Comparison of ENCODE assay signal across 8 cellular contexts in the genomic region with DNA sequence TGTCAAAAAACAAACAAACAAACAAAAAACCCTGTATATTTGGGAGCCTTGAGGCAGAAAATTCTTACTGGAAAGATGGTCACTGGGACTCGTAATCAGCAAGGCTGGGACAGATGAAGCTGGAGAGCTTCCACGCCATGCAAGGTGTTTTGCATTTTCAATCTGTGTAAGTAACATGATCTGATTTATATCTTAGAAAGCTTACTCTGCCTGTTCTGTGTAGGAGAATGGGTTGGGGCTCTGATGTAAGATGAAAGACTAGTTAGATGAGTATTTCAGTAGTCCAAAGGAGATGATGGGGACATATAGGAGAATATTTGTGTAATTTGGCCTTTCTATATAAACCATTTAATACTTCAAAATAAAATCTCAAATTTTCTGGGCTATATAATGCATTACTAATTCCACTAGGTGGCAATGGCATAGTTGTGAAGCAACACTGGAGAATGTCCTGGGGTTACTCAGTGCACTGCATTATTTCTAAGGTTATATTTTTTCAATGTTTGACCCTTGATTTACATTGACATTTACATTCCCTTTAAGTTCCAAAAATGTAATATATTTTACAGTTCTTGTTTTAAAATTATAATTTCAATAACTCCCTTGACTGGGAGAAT. TPM values are rescaled to one million over a fixed set of nuclear protein-coding genes. Genes with fewer than 3 reads are reported as not detected.
DNase-seq lines count a peak whose midpoint lies in the region; ATAC-seq, FAIRE-seq and TF ChIP-seq lines count a peak whose summit lies in the region.
"Had no signal": no experiment of that assay in that cellular context is flagged by ENCODE, and none has a peak within 500 bp of the region (broad histone marks: within the 10 kb centered on the region; RNA-seq: fewer than 3 reads in every experiment).

No MANE protein-coding gene starts in this region.

- no peaks in the 10 kb centered on the region for H3K4me1 Mint-ChIP-seq in activated CD4-positive, alpha-beta T cell treated with anti-CD3 and anti-CD28 coated beads for 36 hours
- H3K4me1 Mint-ChIP-seq: activated B cell treated with CpG ODN at 0.5 μM for 24 hours had no signal

- peak; percentile 53 for FAIRE-seq in TTC549 (lab: Jason Lieb, UNC)
- FAIRE-seq in HepG2 (lab: Jason Lieb, UNC) = no peak

- in situ Hi-C loops in HepG2 (cut with HindIII; ENCODE audit: extremely low pct_ligation_motif_present, low pct_unique_long_range_greater_than_20kb) = no loop called here

- H3K36me3 ChIP-seq in HepG2 (replicated peaks in 1 of 2; ENCODE audit: control insufficient read depth in 1 of 2, insufficient read depth in 2 of 2, low read length in 2 of 2) = no peaks in the 10 kb centered on the region

- H3K27me3 ChIP-seq in HepG2 (ENCODE audit: control insufficient read depth in 1 of 2, insufficient read depth in 2 of 2, low read length in 2 of 2) = no peaks in the 10 kb centered on the region

- H3K27me3 Mint-ChIP-seq in activated CD4-positive, alpha-beta T cell treated with anti-CD3 and anti-CD28 coated beads for 36 hours = peaks cover 6% of the 10 kb centered on the region
- H3K27me3 Mint-ChIP-seq: activated B cell treated with CpG ODN at 0.5 μM for 24 hours had no signal

- peak; percentile 58 for TF ChIP-seq CTCF in HepG2 (CRISPR knock-in tag; IDR thresholded peaks at IDR 0.05)

- no peaks in the 10 kb centered on the region for H4K20me1 ChIP-seq in HepG2 (ENCODE audit: insufficient read depth, low read length)

- no TSS peak for BruUV-seq in HepG2 (replicated peaks; lab: Mats Ljungman, UMichigan)

- no peak overlapping the region for H3K4me2 ChIP-seq in HepG2 (ENCODE audit: low read depth, low read length)

- peak; percentile 41; the same call in 1 of the 2 replicates for TF ChIP-seq RAD21 in HepG2 (CRISPR knock-in tag; IDR thresholded peaks at IDR 0.05)

- H3K4me1 ChIP-seq in HepG2 (ENCODE audit: insufficient read depth, low read length) = peaks cover 22% of the 10 kb centered on the region

- H3K36me3 Mint-ChIP-seq in activated CD4-positive, alpha-beta T cell treated with anti-CD3 and anti-CD28 coated beads for 36 hours (ENCODE audit: low read depth) = no peaks in the 10 kb centered on the region

- no peak for DNase-seq in HepG2 (ENCODE audit: low spot score)
- no peak for DNase-seq in activated CD4-positive, alpha-beta T cell treated with anti-CD3 and anti-CD28 coated beads for 36 hours
- DNase-seq in islet precursor cell = no peak
- DNase-seq: activated B cell treated with CpG ODN at 0.5 μM for 24 hours had no signal

- H3K4me3 ChIP-seq in HepG2 (replicated peaks in 1 of 3; ENCODE audit: insufficient read depth in 1 of 3, low read depth in 2 of 3, low read length in 3 of 3) = no peak overlapping the region

- TF ChIP-seq POLR2A in HepG2 (IDR thresholded peaks at IDR 0.05; ENCODE audit: insufficient read depth in 1 of 2, low read depth in 2 of 2, low read length in 2 of 2) = no peak

- no peak overlapping the region for H3K27ac Mint-ChIP-seq in activated CD4-positive, alpha-beta T cell treated with anti-CD3 and anti-CD28 coated beads for 36 hours
- H3K27ac Mint-ChIP-seq: activated B cell treated with CpG ODN at 0.5 μM for 24 hours had no signal

- TF ChIP-seq EP300 in HepG2 (IDR thresholded peaks at IDR 0.05; ENCODE audit: low read depth in 2 of 2, low read length in 2 of 2) (no peak), HepG2 (CRISPR knock-in tag; IDR thresholded peaks at IDR 0.05; ENCODE audit: borderline replicate concordance) (no peak)

- WGBS in HepG2 (ENCODE audit: low lambda C conversion rate) = 80% methylated on average over 2 of the region's 2 CpGs

- intact Hi-C loops in HepG2 (cut with micrococcal nuclease; ENCODE audit: unreplicated experiment) = loop anchor here (5.0 kb wide), 1 partner anchor 131 kb away; a partner anchor contains a TSS
- intact Hi-C loops in activated CD4-positive, alpha-beta T cell treated with anti-CD3 and anti-CD28 coated beads for 36 hours (cut with DNase I, micrococcal nuclease) = loop anchor here in 1 of 2 experiments (1.0 kb wide), 1 partner anchor 292 kb away; no protein-coding TSS in a partner anchor

- ATAC-seq in GM18498 (IDR thresholded peaks at IDR 0.05; ENCODE audit: unreplicated experiment) = peak; percentile 72
- ATAC-seq in HG03103 (IDR thresholded peaks at IDR 0.05; ENCODE audit: low read depth, unreplicated experiment) = peak; percentile 59
- peak; percentile 86 for ATAC-seq in HepG2
- ATAC-seq in activated CD4-positive, alpha-beta T cell treated with anti-CD3 and anti-CD28 coated beads for 36 hours = no peak
- no peak for ATAC-seq in GM18873 (IDR thresholded peaks at IDR 0.05; ENCODE audit: low FRiP score, unreplicated experiment)

- no peak overlapping the region for H3K9ac ChIP-seq in HepG2 (ENCODE audit: insufficient read depth, low read depth, low read length)

- CTCF ChIA-PET in HepG2 (lab: Yijun Ruan, JAX; ENCODE audit: low intra/inter-chr PET ratio, low total read pairs) = interaction anchor here (1.8 kb wide), 1 partner anchor 50 kb away, joined by 11 read pairs; no protein-coding TSS in a partner anchor
- CTCF ChIA-PET in activated CD4-positive, alpha-beta T cell treated with anti-CD3 and anti-CD28 coated beads for 36 hours (lab: Charles Lee) = interaction anchor here (0.6 to 1.3 kb wide), 2 partner anchors 18 to 213 kb away, joined by 3 read pairs; no protein-coding TSS in a partner anchor

- H2AFZ ChIP-seq in HepG2 (ENCODE audit: low read length) = no peak overlapping the region

- H3K79me2 ChIP-seq in HepG2 (ENCODE audit: insufficient read depth, low read length) = no peaks in the 10 kb centered on the region

- no peaks in the 10 kb centered on the region for H3K9me3 ChIP-seq in HepG2 (ENCODE audit: low read length)

- POLR2A ChIA-PET in HepG2 (lab: Yijun Ruan, JAX) = no interaction called here
- POLR2A ChIA-PET in activated CD4-positive, alpha-beta T cell treated with anti-CD3 and anti-CD28 coated beads for 36 hours (lab: Charles Lee) = no interaction called here

- H3K27ac ChIP-seq in HepG2 (ENCODE audit: extremely low read length, insufficient read depth, low read length) = no peak overlapping the region

- no peak overlapping the region for H3K4me3 Mint-ChIP-seq in activated CD4-positive, alpha-beta T cell treated with anti-CD3 and anti-CD28 coated beads for 36 hours
- H3K4me3 Mint-ChIP-seq: activated B cell treated with CpG ODN at 0.5 μM for 24 hours had no signal

- H3K9me3 Mint-ChIP-seq in activated CD4-positive, alpha-beta T cell treated with anti-CD3 and anti-CD28 coated beads for 36 hours (ENCODE audit: low read depth) = no peaks in the 10 kb centered on the region
- H3K9me3 Mint-ChIP-seq: activated B cell treated with CpG ODN at 0.5 μM for 24 hours had no signal

TF ChIP-seq in HepG2, 621 proteins besides CTCF, POLR2A, EP300 and RAD21 (continues in another document):
- TF ChIP-seq POGZ (CRISPR knock-in tag; IDR thresholded peaks at IDR 0.05) = no peak
- TF ChIP-seq, protein P1, sequence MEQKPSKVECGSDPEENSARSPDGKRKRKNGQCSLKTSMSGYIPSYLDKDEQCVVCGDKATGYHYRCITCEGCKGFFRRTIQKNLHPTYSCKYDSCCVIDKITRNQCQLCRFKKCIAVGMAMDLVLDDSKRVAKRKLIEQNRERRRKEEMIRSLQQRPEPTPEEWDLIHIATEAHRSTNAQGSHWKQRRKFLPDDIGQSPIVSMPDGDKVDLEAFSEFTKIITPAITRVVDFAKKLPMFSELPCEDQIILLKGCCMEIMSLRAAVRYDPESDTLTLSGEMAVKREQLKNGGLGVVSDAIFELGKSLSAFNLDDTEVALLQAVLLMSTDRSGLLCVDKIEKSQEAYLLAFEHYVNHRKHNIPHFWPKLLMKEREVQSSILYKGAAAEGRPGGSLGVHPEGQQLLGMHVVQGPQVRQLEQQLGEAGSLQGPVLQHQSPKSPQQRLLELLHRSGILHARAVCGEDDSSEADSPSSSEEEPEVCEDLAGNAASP (CRISPR knock-in tag; IDR thresholded peaks at IDR 0.05; ENCODE audit: borderline replicate concordance) = 0 out of 2 replicates have a peak, but pooled peaks have one; percentile 10
- TF ChIP-seq ZNF605 (CRISPR knock-in tag; IDR thresholded peaks at IDR 0.05) = no peak
- TF ChIP-seq ZNF34 (CRISPR knock-in tag; IDR thresholded peaks at IDR 0.05; ENCODE audit: borderline replicate concordance) = no peak
- TF ChIP-seq ZNF879 (CRISPR knock-in tag; IDR thresholded peaks at IDR 0.05) = no peak
- TF ChIP-seq ZNF746 (CRISPR knock-in tag; IDR thresholded peaks at IDR 0.05) = no peak
- TF ChIP-seq CEBPG (CRISPR knock-in tag; IDR thresholded peaks at IDR 0.05) = peak; percentile 34; the same call in 1 of the 2 replicates
- no peak for TF ChIP-seq ELF1 (CRISPR knock-in tag; IDR thresholded peaks at IDR 0.05)
- peak; percentile 50; the same call in 1 of the 2 replicates for TF ChIP-seq CEBPB (IDR thresholded peaks at IDR 0.05; ENCODE audit: borderline replicate concordance, low read depth, low read length)
- TF ChIP-seq SMC3 (IDR thresholded peaks at IDR 0.05; ENCODE audit: low read length) = peak; percentile 49

RNA-seq across cellular contexts. Expression of a gene that starts 21.9 kb away (rescaled TPM):
- total RNA-seq in HepG2 (2016; rRNA removed; fragmentation: Illumina TruSeq; extraction: Trizol) = 2.8 and 5.1 TPM in 2 replicates
- 4.7 and 6.0 TPM in 2 replicates for total RNA-seq in HepG2 (2016; cell fraction: cytosol; rRNA removed; fragmentation: Illumina TruSeq; extraction: Trizol; ENCODE audit: low read depth)
- 3.0 and 5.1 TPM in 2 replicates for total RNA-seq in HepG2 (2016; cell fraction: insoluble cytoplasmic fraction; rRNA removed; fragmentation: Illumina TruSeq; extraction: Trizol)
- total RNA-seq in HepG2 (2016; cell fraction: membrane; rRNA removed; fragmentation: Illumina TruSeq; extraction: Trizol) = 2.3 and 2.5 TPM in 2 replicates
- total RNA-seq in HepG2 (2016; cell fraction: nucleus; rRNA removed; fragmentation: Illumina TruSeq; extraction: Trizol) = 23.8 and 25.5 TPM in 2 replicates
- polyA plus RNA-seq in HepG2 (2011; rRNA removed) = 4.1 and 4.2 TPM in 2 replicates
- 0.66 and 0.76 TPM in 2 replicates for polyA plus RNA-seq in HepG2 (2011; cell fraction: cytosol; rRNA removed)
- polyA plus RNA-seq in HepG2 (2011; cell fraction: nucleus; rRNA removed) = 5.8 and 9.2 TPM in 2 replicates
- polyA plus RNA-seq in HepG2 (2012) = 6.1 and 6.9 TPM in 2 replicates
- 0.33 and 0.41 TPM in 2 replicates for polyA plus RNA-seq in HepG2 (2016; cell fraction: cytosol; fragmentation: Illumina TruSeq; extraction: Trizol; ENCODE audit: low read depth)
- polyA plus RNA-seq in HepG2 (2016; cell fraction: insoluble cytoplasmic fraction; fragmentation: Illumina TruSeq; extraction: Trizol; ENCODE audit: low read depth) = 1.8 and 2.1 TPM in 2 replicates
- polyA plus RNA-seq in HepG2 (2016; cell fraction: membrane; fragmentation: Illumina TruSeq; extraction: Trizol; ENCODE audit: low read depth) = 0.48 and 0.66 TPM in 2 replicates
- polyA plus RNA-seq in HepG2 (2016; cell fraction: nucleus; fragmentation: Illumina TruSeq; extraction: Trizol; ENCODE audit: insufficient read depth, low read depth) = 13.2 and 14.2 TPM in 2 replicates
- polyA minus RNA-seq in HepG2 (2011; rRNA and poly(A)+ RNA removed; ENCODE audit: low replicate concordance) = 1.7 and 3.3 TPM in 2 replicates
- polyA minus RNA-seq in HepG2 (2011; cell fraction: cytosol; rRNA and poly(A)+ RNA removed) = 1.8 and 2.5 TPM in 2 replicates
- 89.1 and 107 TPM in 2 replicates for polyA minus RNA-seq in HepG2 (2011; cell fraction: nucleus; rRNA and poly(A)+ RNA removed)
- total RNA-seq in activated CD4-positive, alpha-beta T cell treated with anti-CD3 and anti-CD28 coated beads for 36 hours = 1 to 10 TPM; 2.4 to 3.0 TPM

Comparison
In these comparisons a context has a peak if more than half of its experiments do, and no peak if none do; other contexts are left out.
1. ATAC-seq: peak in GM18498 (single experiment), HG03103 (single experiment) and HepG2 (single experiment); none in activated CD4-positive, alpha-beta T cell treated with anti-CD3 and anti-CD28 coated beads for 36 hours (single experiment) and GM18873 (single experiment).